ENCODE assay signal across 6 cellular contexts in the genomic region with DNA sequence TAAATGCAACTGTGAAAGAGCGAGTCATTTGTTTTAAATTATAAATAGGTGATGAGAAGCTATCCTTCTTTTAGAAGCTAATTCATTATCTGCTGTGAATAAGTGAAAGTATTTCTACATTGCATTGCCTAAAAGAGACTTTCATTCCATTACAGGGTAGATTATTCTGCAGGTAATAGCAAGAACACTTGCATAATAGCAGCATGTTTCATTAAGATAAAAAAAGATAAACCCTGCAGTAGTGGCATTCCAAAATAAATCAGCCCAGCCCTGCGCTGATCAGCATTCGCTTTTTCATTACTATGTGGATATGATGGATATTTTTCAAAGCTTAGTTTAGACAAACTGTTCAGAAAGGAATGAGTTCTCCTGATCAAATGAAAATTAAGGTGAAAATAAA.
"Had no signal": no experiment of that assay in that cellular context is flagged by ENCODE, and none has a peak within 500 bp of the region (broad histone marks: within the 10 kb centered on the region; RNA-seq: fewer than 3 reads in every experiment).

No MANE protein-coding gene starts in this region.

- H3K9me3 Mint-ChIP-seq: IgD-negative memory B cell had no signal

- H3K27ac Mint-ChIP-seq: IgD-negative memory B cell had no signal

- ATAC-seq: HepG2 had no signal

- H3K9ac ChIP-seq: KMS-11 had no signal

- H3K36me3 Mint-ChIP-seq: IgD-negative memory B cell had no signal

- H3K27ac ChIP-seq: HL-60, KMS-11 had no signal

- H3K4me2 ChIP-seq: KMS-11 had no signal

- H3K4me3 Mint-ChIP-seq: IgD-negative memory B cell had no signal

- H3K27me3 Mint-ChIP-seq: IgD-negative memory B cell had no signal

- FAIRE-seq: HTR-8/SVneo had no signal

- H3K4me3 ChIP-seq: K562 had no signal

- H3K4me1 Mint-ChIP-seq: IgD-negative memory B cell had no signal
